9 cellular contexts compared by ENCODE assay signal in the genomic region with DNA sequence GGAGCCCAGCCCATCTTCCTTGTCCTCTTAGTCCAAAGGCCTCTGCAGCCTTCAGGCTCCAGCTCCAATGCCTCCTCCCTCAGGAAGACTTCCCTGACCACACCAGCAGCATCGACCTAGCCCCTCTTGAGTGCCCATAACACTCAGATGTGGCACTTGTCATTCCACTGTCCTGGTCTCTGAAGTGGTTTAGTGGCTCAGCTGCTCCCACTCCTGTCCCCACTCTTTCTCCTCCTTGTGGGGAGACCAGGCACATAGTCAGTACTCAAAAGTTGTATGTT.
DNase-seq lines count a peak whose midpoint lies in the region; ATAC-seq and TF ChIP-seq lines count a peak whose summit lies in the region.
"Had no signal": no experiment of that assay in that cellular context is flagged by ENCODE, and none has a peak within 500 bp of the region (broad histone marks: within the 10 kb centered on the region; RNA-seq: fewer than 3 reads in every experiment).

No MANE protein-coding gene starts in this region.

- no peaks in the 10 kb centered on the region for H3K9me3 ChIP-seq in BLaER1 treated with 17β-estradiol and CSF1 and Interleukin-3, amounts not matched to agents 10 nM and 100 nM (replicated peaks in 1 of 11)
- H3K9me3 ChIP-seq in PC-9 (ENCODE audit: insufficient read depth, low read depth) (no peaks in the 10 kb centered on the region), esophagus (ENCODE audit: control insufficient read depth in 2 of 2, insufficient read depth in 1 of 2, low read depth in 1 of 2, low read length in 1 of 2) (no peaks in the 10 kb centered on the region), prostate gland (no peaks in the 10 kb centered on the region)

- no peaks in the 10 kb centered on the region for H3K79me2 ChIP-seq in PC-9 (ENCODE audit: low read depth)

- CTCF ChIA-PET in PC-9 (lab: Charles Lee), result no interaction called here

- no peak for DNase-seq in PC-9
- DNase-seq in prostate gland (ENCODE audit: low spot score), result no peak
- no peak for DNase-seq in GM19240 (ENCODE audit: insufficient read length, low spot score)
- DNase-seq in NAMALWA (ENCODE audit: low spot score), result no peak
- no peak for DNase-seq in NCI-H1417 treated with DMSO at 0.1 percent for 48 hours (lab: John Stamatoyannopoulos, UW)

- no peaks in the 10 kb centered on the region for H3K9me2 ChIP-seq in PC-9 (ENCODE audit: insufficient read depth)

- ATAC-seq in GM21360 (IDR thresholded peaks at IDR 0.05; ENCODE audit: unreplicated experiment), result no peak

- intact Hi-C loops in PC-9 (cut with micrococcal nuclease; ENCODE audit: unreplicated experiment) (no loop called here), prostate gland (cut with DNase I) (no loop called here)

- peak overlapping the region; percentile 75 to 93 (median 85) for H3K9ac ChIP-seq in BLaER1 treated with 17β-estradiol and CSF1 and Interleukin-3, amounts not matched to agents 10 nM and 100 nM

- peaks cover 0 to 81% (median 0%) of the 10 kb centered on the region in 11 experiments; a peak in 5 of 22 replicates for H4K20me1 ChIP-seq in BLaER1 treated with 17β-estradiol and CSF1 and Interleukin-3, amounts not matched to agents 10 nM and 100 nM
- no peaks in the 10 kb centered on the region for H4K20me1 ChIP-seq in PC-9 (ENCODE audit: insufficient read depth)

- peak overlapping the region; percentile 87 to 99 (median 94) for H3K4me2 ChIP-seq in BLaER1 treated with 17β-estradiol and CSF1 and Interleukin-3, amounts not matched to agents 10 nM and 100 nM
- H3K4me2 ChIP-seq in PC-9, result no peak overlapping the region

- TF ChIP-seq POLR2A in prostate gland (IDR thresholded peaks at IDR 0.05), result no peak

- TF ChIP-seq CTCF in PC-9 (conservative IDR thresholded peaks at IDR 0.05), result no peak
- TF ChIP-seq CTCF in prostate gland (IDR thresholded peaks at IDR 0.05), result no peak

- peaks cover 8% of the 10 kb centered on the region; the same call in 1 of the 2 replicates for H3F3A ChIP-seq in PC-9 (ENCODE audit: insufficient read depth, low read depth)

- no peak overlapping the region for H2AFZ ChIP-seq in PC-9

- peak overlapping the region in 8 of 10 experiments; percentile 6 to 55 (median 40); a peak in 12 of 20 replicates for H3K4me3 ChIP-seq in BLaER1 treated with 17β-estradiol and CSF1 and Interleukin-3, amounts not matched to agents 10 nM and 100 nM
- H3K4me3 ChIP-seq in PC-9 (no peak overlapping the region), esophagus (ENCODE audit: low read depth in 1 of 2, low read length in 2 of 2) (no peak overlapping the region), prostate gland (no peak overlapping the region)

- BruUV-seq in PC-9 (replicated peaks; lab: Mats Ljungman, UMichigan), result no TSS peak

- H3K36me3 ChIP-seq in BLaER1 treated with 17β-estradiol and CSF1 and Interleukin-3, amounts not matched to agents 10 nM and 100 nM, result peaks cover 32 to 70% (median 61%) of the 10 kb centered on the region in 11 experiments
- H3K36me3 ChIP-seq in PC-9 (ENCODE audit: low read depth), result no peaks in the 10 kb centered on the region; the same call in 1 of the 2 replicates
- peaks cover 5 to 14% of the 10 kb centered on the region in 2 donors for H3K36me3 ChIP-seq in esophagus (ENCODE audit: control insufficient read depth in 2 of 2, insufficient read depth in 2 of 2, low read length in 1 of 2)
- H3K36me3 ChIP-seq in prostate gland, result no peaks in the 10 kb centered on the region

- POLR2A ChIA-PET in PC-9 (lab: Charles Lee; ENCODE audit: unreplicated experiment), result interaction anchor here (0.6 kb wide), 1 partner anchor 41 kb away, joined by 6 read pairs; no protein-coding TSS in a partner anchor

- H3K4me1 ChIP-seq in BLaER1 treated with 17β-estradiol and CSF1 and Interleukin-3, amounts not matched to agents 10 nM and 100 nM, result peaks cover 77 to 100% (median 100%) of the 10 kb centered on the region in 10 experiments
- no peaks in the 10 kb centered on the region for H3K4me1 ChIP-seq in PC-9 (replicated peaks; ENCODE audit: insufficient read depth)
- peaks cover 4% of the 10 kb centered on the region in 2 donors for H3K4me1 ChIP-seq in esophagus (ENCODE audit: control insufficient read depth in 2 of 2, insufficient read depth in 2 of 2, low read length in 1 of 2)
- H3K4me1 ChIP-seq in prostate gland (replicated peaks), result no peaks in the 10 kb centered on the region

- whole genome bisulfite sequencing in esophagus, 2 donors, result 63 to 64% methylated on average over 1 of the region's 1 CpG
- 73% methylated on average over 1 of the region's 1 CpG for WGBS in prostate gland

- H3K27ac ChIP-seq in BLaER1 treated with 17β-estradiol and CSF1 and Interleukin-3, amounts not matched to agents 10 nM and 100 nM, result peak overlapping the region; percentile 87 to 100 (median 97)
- H3K27ac ChIP-seq in PC-9 (peak overlapping the region; percentile 20; the same call in 1 of the 2 replicates), esophagus (ENCODE audit: low read depth in 2 of 2, low read length in 1 of 2) (peak overlapping the region; percentile 77 to 84), prostate gland (peak overlapping the region; percentile 53 to 60)
- H3K27ac ChIP-seq: epithelial cell of prostate had no signal

- H3K27me3 ChIP-seq in BLaER1 treated with 17β-estradiol and CSF1 and Interleukin-3, amounts not matched to agents 10 nM and 100 nM, result no peaks in the 10 kb centered on the region
- H3K27me3 ChIP-seq in PC-9 (ENCODE audit: insufficient read depth, low read depth), result no peaks in the 10 kb centered on the region
- H3K27me3 ChIP-seq in esophagus (ENCODE audit: control insufficient read depth in 1 of 2, insufficient read depth in 2 of 2, low read length in 2 of 2), result no peaks in the 10 kb centered on the region
- no peaks in the 10 kb centered on the region for H3K27me3 ChIP-seq in prostate gland (replicated peaks; ENCODE audit: insufficient read depth)

Comparison
In these comparisons a context has a peak if more than half of its experiments do, and no peak if none do; other contexts are left out.
1. H3K27ac ChIP-seq: peak in every context shown above with its lines; median percentile 97 in BLaER1 treated with 17β-estradiol and CSF1 and Interleukin-3, amounts not matched to agents 10 nM and 100 nM; 80 in esophagus; 56 in prostate gland; 20 in PC-9.
2. H3K4me3 ChIP-seq: peak in BLaER1 treated with 17β-estradiol and CSF1 and Interleukin-3, amounts not matched to agents 10 nM and 100 nM (8 of 10); none in PC-9 (single experiment), esophagus (0 of 2) and prostate gland (0 of 2).